25 cellular contexts compared by ENCODE assay signal in the genomic region with DNA sequence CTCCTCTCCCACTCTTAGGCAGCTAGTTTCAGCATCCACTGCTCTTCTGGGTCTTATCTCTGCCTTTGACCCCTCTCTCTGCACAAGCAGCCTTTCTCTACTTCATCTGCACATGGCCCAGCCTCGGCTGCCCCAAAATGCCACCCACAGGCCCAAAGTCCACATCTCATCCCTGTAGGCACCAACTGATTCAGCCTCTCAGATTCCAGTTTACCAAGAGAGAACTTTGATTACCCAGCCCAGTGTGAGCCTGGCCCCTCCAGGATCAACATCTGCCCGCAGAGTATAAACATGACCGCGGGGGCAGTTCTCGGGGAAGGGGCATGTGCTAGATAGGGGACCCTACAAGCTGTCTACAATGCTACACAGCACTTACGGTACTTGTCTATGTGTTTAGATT.
A peak's percentile ranks its signal among the peaks of the same experiment; 100 is the strongest.
DNase-seq lines count a peak whose midpoint lies in the region; ATAC-seq and TF ChIP-seq lines count a peak whose summit lies in the region.
"Had no signal": no experiment of that assay in that cellular context is flagged by ENCODE, and none has a peak within 500 bp of the region (broad histone marks: within the 10 kb centered on the region; RNA-seq: fewer than 3 reads in every experiment).

No MANE protein-coding gene starts in this region.

- H3K27me3 Mint-ChIP-seq in H9 (ENCODE audit: low read depth) = no peaks in the 10 kb centered on the region

- H3K23me2 ChIP-seq in H9 (ENCODE audit: insufficient read length, low read depth, low read length, poor library complexity, severe bottlenecking) = no peaks in the 10 kb centered on the region

- no peak overlapping the region for H4K8ac ChIP-seq in H9 (replicated peaks; ENCODE audit: insufficient read length, low read depth, low read length)

- no peak overlapping the region for H4K91ac ChIP-seq in H9 (ENCODE audit: insufficient read length, low read depth, low read length)

- no peaks in the 10 kb centered on the region for H3K27me3 ChIP-seq in H9 (ENCODE audit: insufficient read depth, low read length)
- H3K27me3 ChIP-seq in esophagus muscularis mucosa = no peaks in the 10 kb centered on the region
- no peaks in the 10 kb centered on the region for H3K27me3 ChIP-seq in liver (ENCODE audit: control insufficient read depth in 4 of 4, insufficient read depth in 4 of 4, low read length in 3 of 4)
- H3K27me3 ChIP-seq in skeletal muscle tissue (ENCODE audit: control insufficient read depth in 3 of 3, insufficient read depth in 3 of 3, low read length in 3 of 3) = no peaks in the 10 kb centered on the region
- no peaks in the 10 kb centered on the region for H3K27me3 ChIP-seq in prostate gland (replicated peaks; ENCODE audit: insufficient read depth)
- H3K27me3 ChIP-seq: BLaER1 treated with 17β-estradiol and CSF1 and Interleukin-3, amounts not matched to agents 10 nM and 100 nM; SJSA1 had no signal

- H3K27ac ChIP-seq in H9 (ENCODE audit: insufficient read length, low read depth, low read length) = no peak overlapping the region
- H3K27ac ChIP-seq in esophagus muscularis mucosa (replicated peaks in 1 of 4) = no peak overlapping the region
- peak overlapping the region; percentile 80 to 82 for H3K27ac ChIP-seq in liver (ENCODE audit: low read depth in 1 of 2, low read length in 2 of 2)
- H3K27ac ChIP-seq in skeletal muscle tissue (ENCODE audit: low read depth, low read length) = peak overlapping the region; percentile 34
- no peak overlapping the region for H3K27ac ChIP-seq in prostate gland
- H3K27ac ChIP-seq: A549; BLaER1 treated with 17β-estradiol and CSF1 and Interleukin-3, amounts not matched to agents 10 nM and 100 nM; PC-9; SJSA1 had no signal

- no peak overlapping the region for H3K14ac ChIP-seq in H9 (ENCODE audit: insufficient read depth, low read length)

- ATAC-seq in HG03159 (IDR thresholded peaks at IDR 0.05; ENCODE audit: unreplicated experiment) = no peak
- ATAC-seq: A549; CD8-positive, alpha-beta T cell had no signal

- H3K9ac ChIP-seq in H9 (ENCODE audit: extremely low read depth, insufficient read length, low read length) (no peak overlapping the region), liver (ENCODE audit: low read depth in 1 of 2, low read length in 2 of 2) (no peak overlapping the region), skeletal muscle tissue (ENCODE audit: low read depth in 1 of 3, low read length in 3 of 3) (no peak overlapping the region)
- H3K9ac ChIP-seq: BLaER1 treated with 17β-estradiol and CSF1 and Interleukin-3, amounts not matched to agents 10 nM and 100 nM had no signal

- no peaks in the 10 kb centered on the region for H3K79me2 ChIP-seq in H9 (ENCODE audit: insufficient read depth, low read length)

- no peaks in the 10 kb centered on the region for H3K79me1 ChIP-seq in H9 (ENCODE audit: insufficient read depth, low read depth, low read length, poor library complexity, severe bottlenecking)

- H3K9me3 Mint-ChIP-seq in H9 = no peaks in the 10 kb centered on the region
- H3K9me3 Mint-ChIP-seq: CD8-positive, alpha-beta T cell had no signal

- H2AFZ ChIP-seq in H9 (ENCODE audit: low read length) = no peak overlapping the region
- H2AFZ ChIP-seq: PC-9 had no signal

- H2BK5ac ChIP-seq in H9 (ENCODE audit: insufficient read length, low read length) = no peak overlapping the region

- no peak overlapping the region for H2BK120ac ChIP-seq in H9 (ENCODE audit: low read depth, low read length, poor library complexity, severe bottlenecking)

- H2BK20ac ChIP-seq in H9 (ENCODE audit: low read depth, low read length, poor library complexity, severe bottlenecking) = no peak overlapping the region

- peak overlapping the region in 2 of 3 experiments; percentile 27 to 64; a peak in 2 of 7 replicates for H3K27ac Mint-ChIP-seq in H9
- H3K27ac Mint-ChIP-seq: CD8-positive, alpha-beta T cell had no signal

- H3K9me3 ChIP-seq in H9 (ENCODE audit: control insufficient read depth, low read depth, low read length) (no peaks in the 10 kb centered on the region), esophagus muscularis mucosa (no peaks in the 10 kb centered on the region), liver (ENCODE audit: control insufficient read depth in 4 of 4, low read length in 3 of 4) (no peaks in the 10 kb centered on the region), skeletal muscle tissue (ENCODE audit: control insufficient read depth in 3 of 3, low read length in 3 of 3) (no peaks in the 10 kb centered on the region), prostate gland (no peaks in the 10 kb centered on the region)
- H3K9me3 ChIP-seq: A549; BLaER1 treated with 17β-estradiol and CSF1 and Interleukin-3, amounts not matched to agents 10 nM and 100 nM; SJSA1 had no signal

- H3K4me3 ChIP-seq in esophagus muscularis mucosa (no peak overlapping the region), liver (ENCODE audit: low read depth in 1 of 3, low read length in 3 of 3) (no peak overlapping the region), skeletal muscle tissue (ENCODE audit: low read length in 3 of 3) (no peak overlapping the region), prostate gland (no peak overlapping the region)
- H3K4me3 ChIP-seq: A549; BLaER1 treated with 17β-estradiol and CSF1 and Interleukin-3, amounts not matched to agents 10 nM and 100 nM; PC-9; SJSA1 had no signal

- no peak overlapping the region for H4K5ac ChIP-seq in H9 (ENCODE audit: insufficient read length, low read depth, low read length)

- TF ChIP-seq RAD21 in liver (IDR thresholded peaks at IDR 0.05) = peak; percentile 45 to 64

- no peaks in the 10 kb centered on the region for H3K36me3 Mint-ChIP-seq in H9 (ENCODE audit: insufficient read depth in 1 of 3, low read depth in 3 of 3)
- H3K36me3 Mint-ChIP-seq: CD8-positive, alpha-beta T cell had no signal

- no peak for DNase-seq in H9
- DNase-seq in esophagus muscularis mucosa (ENCODE audit: extremely low spot score) = peak; percentile 86
- DNase-seq in prostate gland (ENCODE audit: low spot score) = no peak
- no peak for DNase-seq in DMS79 treated with DMSO at 0.1 percent for 48 hours (lab: John Stamatoyannopoulos, UW)
- DNase-seq: AML-193; CD8-positive, alpha-beta T cell; DMS 273 treated with DMSO at 0.1 percent for 48 hours; DMS79; GF-D8; Karpas-422; NCI-H1092; NCI-H1417 treated with DMSO at 0.1 percent for 48 hours; NCI-H1694 treated with DMSO at 0.1 percent for 48 hours; NCI-H2081; NCI-H2227 treated with DMSO at 0.1 percent for 48 hours; NCI-H526 treated with DMSO at 0.1 percent for 48 hours; PC-9; Right ventricle myocardium superior; RPMI8226 had no signal

- WGBS in H9 (ENCODE audit: extremely low coverage, insufficient read length, low lambda C conversion rate) = no CpG with 5 or more reads among the region's 6 CpGs
- WGBS in esophagus muscularis mucosa = 97% methylated on average over 6 of the region's 6 CpGs
- 40% methylated on average over 6 of the region's 6 CpGs for WGBS in liver
- 88% methylated on average over 6 of the region's 6 CpGs for WGBS in prostate gland

- no peak for TF ChIP-seq POLR2A in esophagus muscularis mucosa (IDR thresholded peaks at IDR 0.05; ENCODE audit: low read depth)
- no peak for TF ChIP-seq POLR2A in prostate gland (IDR thresholded peaks at IDR 0.05)

- intact Hi-C loops in esophagus muscularis mucosa (cut with DNase I) (loop anchor here (10.0 kb wide), 1 partner anchor 136 kb away; no protein-coding TSS in a partner anchor), prostate gland (cut with DNase I) (loop anchor here (10.0 kb wide), 1 partner anchor 116 kb away; no protein-coding TSS in a partner anchor)

- no peak overlapping the region for H3K56ac ChIP-seq in H9 (ENCODE audit: insufficient read length, low read depth, low read length)

- H2AK5ac ChIP-seq in H9 (ENCODE audit: insufficient read length, low read length) = no peak overlapping the region

- H3K36me3 ChIP-seq in esophagus muscularis mucosa = no peaks in the 10 kb centered on the region
- no peaks in the 10 kb centered on the region for H3K36me3 ChIP-seq in liver (ENCODE audit: control insufficient read depth in 4 of 4, insufficient read depth in 3 of 4, low read depth in 1 of 4, low read length in 3 of 4)
- H3K36me3 ChIP-seq in skeletal muscle tissue (ENCODE audit: control insufficient read depth in 3 of 3, insufficient read depth in 3 of 3, low read length in 3 of 3) = no peaks in the 10 kb centered on the region
- no peaks in the 10 kb centered on the region for H3K36me3 ChIP-seq in prostate gland
- H3K36me3 ChIP-seq: BLaER1 treated with 17β-estradiol and CSF1 and Interleukin-3, amounts not matched to agents 10 nM and 100 nM; SJSA1 had no signal

- no peak overlapping the region for H3K18ac ChIP-seq in H9 (ENCODE audit: insufficient read length, low read depth, low read length)

- H3K4me1 Mint-ChIP-seq in H9 = no peaks in the 10 kb centered on the region

- H4K20me1 ChIP-seq in H9 (ENCODE audit: control insufficient read depth, insufficient read depth, insufficient read length) = no peaks in the 10 kb centered on the region
- H4K20me1 ChIP-seq: BLaER1 treated with 17β-estradiol and CSF1 and Interleukin-3, amounts not matched to agents 10 nM and 100 nM had no signal

- H2BK15ac ChIP-seq in H9 (ENCODE audit: low read depth, low read length) = no peak overlapping the region

- TF ChIP-seq CTCF in H9 (conservative IDR thresholded peaks at IDR 0.05) = no peak
- TF ChIP-seq CTCF in esophagus muscularis mucosa (IDR thresholded peaks at IDR 0.05) = no peak
- TF ChIP-seq CTCF in liver (IDR thresholded peaks at IDR 0.05; ENCODE audit: low read depth, low read length, missing input control) = no peak
- no peak for TF ChIP-seq CTCF in prostate gland (IDR thresholded peaks at IDR 0.05)

- no peak overlapping the region for H3K23ac ChIP-seq in H9 (ENCODE audit: insufficient read length, low read depth, low read length)

- H3K4ac ChIP-seq in H9 (ENCODE audit: low read depth, low read length) = no peak overlapping the region

- H3T11ph ChIP-seq in H9 (ENCODE audit: low read length) = no peak overlapping the region

- no peak overlapping the region for H2BK12ac ChIP-seq in H9 (ENCODE audit: insufficient read length, low read depth, low read length)

- TF ChIP-seq EP300 in esophagus muscularis mucosa (IDR thresholded peaks at IDR 0.05) = no peak

- no peak overlapping the region for H3K4me2 ChIP-seq in H9 (ENCODE audit: insufficient read depth, insufficient read length, low read length)
- H3K4me2 ChIP-seq: A549; BLaER1 treated with 17β-estradiol and CSF1 and Interleukin-3, amounts not matched to agents 10 nM and 100 nM; PC-9 had no signal

- H3K4me1 ChIP-seq in H9 (ENCODE audit: insufficient read depth, low read length) (no peaks in the 10 kb centered on the region), esophagus muscularis mucosa (peaks cover 0 to 4% (median 0%) of the 10 kb centered on the region in 4 donors), liver (ENCODE audit: control insufficient read depth in 4 of 4, insufficient read depth in 4 of 4, low read length in 3 of 4) (peaks cover 4 to 41% (median 34%) of the 10 kb centered on the region in 4 donors), skeletal muscle tissue (ENCODE audit: control insufficient read depth in 3 of 3, insufficient read depth in 3 of 3, low read length in 3 of 3) (peaks cover 19 to 42% (median 23%) of the 10 kb centered on the region in 3 donors), prostate gland (replicated peaks) (no peaks in the 10 kb centered on the region)

- H3K4me3 Mint-ChIP-seq in H9 = no peak overlapping the region
- H3K4me3 Mint-ChIP-seq: CD8-positive, alpha-beta T cell had no signal

Comparison
In these comparisons a context has a peak if more than half of its experiments do, and no peak if none do; other contexts are left out.
1. H3K27ac ChIP-seq: peak in liver (2 of 2) and skeletal muscle tissue (single experiment); none in H9 (single experiment), esophagus muscularis mucosa (0 of 4) and prostate gland (0 of 2).